In genomic region chr12:109463776-109464175, GRCh38 we compare ENCODE assay signal across 8 cellular contexts. TPM values are rescaled to one million over a fixed set of nuclear protein-coding genes. Genes with fewer than 3 reads are reported as not detected.
DNase-seq lines count a peak whose midpoint lies in the region; ATAC-seq and TF ChIP-seq lines count a peak whose summit lies in the region.

No MANE protein-coding gene starts in this region.

- peaks cover 15% of the 10 kb centered on the region for H3K36me3 Mint-ChIP-seq in activated CD4-positive, alpha-beta T cell treated with anti-CD3 and anti-CD28 coated beads, Interleukin-2, amount 10 ng/mL, durations not matched to agents 7 days and 5 days (ENCODE audit: low read depth)

- H3K27ac Mint-ChIP-seq in activated CD4-positive, alpha-beta T cell treated with anti-CD3 and anti-CD28 coated beads, Interleukin-2, amount 10 ng/mL, durations not matched to agents 7 days and 5 days = peak overlapping the region; percentile 85

- peaks cover 65 to 66% of the 10 kb centered on the region in 2 donors for H3K4me1 ChIP-seq in lung (ENCODE audit: control insufficient read depth in 2 of 2, insufficient read depth in 2 of 2, low read length in 2 of 2)
- peaks cover 66 to 97% of the 10 kb centered on the region in 2 donors for H3K4me1 ChIP-seq in thoracic aorta (ENCODE audit: control insufficient read depth in 1 of 2, low read depth in 2 of 2)

- ATAC-seq in lung (ENCODE audit: insufficient read depth, low FRiP score) (no peak), thoracic aorta (ENCODE audit: insufficient number of reproducible peaks, low FRiP score, low read depth) (no peak), sciatic nerve (no peak)

- no peaks in the 10 kb centered on the region for H3K9me3 Mint-ChIP-seq in activated CD4-positive, alpha-beta T cell treated with anti-CD3 and anti-CD28 coated beads, Interleukin-2, amount 10 ng/mL, durations not matched to agents 7 days and 5 days

- in situ Hi-C loops in brain microvascular endothelial cell (cut with HindIII; ENCODE audit: low pct_ligation_motif_present, low sequenced_read_pairs) = no loop called here

- H3K4me3 ChIP-seq in brain microvascular endothelial cell (ENCODE audit: low read depth, low read length) (peak overlapping the region; percentile 34), lung (no peak overlapping the region), thoracic aorta (peak overlapping the region; percentile 62)

- no peaks in the 10 kb centered on the region for H3K9me3 ChIP-seq in lung (ENCODE audit: control insufficient read depth in 2 of 2, insufficient read depth in 1 of 2, low read length in 1 of 2)
- no peaks in the 10 kb centered on the region for H3K9me3 ChIP-seq in thoracic aorta

- intact Hi-C loops in sciatic nerve (cut with DNase I) = no loop called here

- POLR2A ChIA-PET in activated CD4-positive, alpha-beta T cell treated with anti-CD3 and anti-CD28 coated beads, Interleukin-2, amount 10 ng/mL, durations not matched to agents 7 days and 5 days (lab: Charles Lee) = no interaction called here

- H3K27ac ChIP-seq in brain microvascular endothelial cell (peak overlapping the region; percentile 98), lung (ENCODE audit: low read depth in 1 of 2, low read length in 1 of 2) (peak overlapping the region; percentile 94 to 98), thoracic aorta (peak overlapping the region; percentile 99)

- no peaks in the 10 kb centered on the region for H3K27me3 ChIP-seq in brain microvascular endothelial cell (replicated peaks)
- H3K27me3 ChIP-seq in lung (ENCODE audit: control insufficient read depth, insufficient read depth) = no peaks in the 10 kb centered on the region
- H3K27me3 ChIP-seq in thoracic aorta (replicated peaks; ENCODE audit: insufficient read depth) = no peaks in the 10 kb centered on the region

- no peak for DNase-seq in activated CD4-positive, alpha-beta T cell treated with anti-CD3 and anti-CD28 coated beads, Interleukin-2, amount 10 ng/mL, durations not matched to agents 7 days and 5 days
- no peak for DNase-seq in activated CD4-positive, alpha-beta T cell treated with anti-CD3 and anti-CD28 coated beads for 48 hours
- DNase-seq in brain microvascular endothelial cell (no peak), lung (ENCODE audit: low spot score) (no peak), thoracic aorta (ENCODE audit: low spot score) (no peak), sciatic nerve (ENCODE audit: low spot score) (no peak), ureter (ENCODE audit: low spot score) (no peak), activated gamma-delta T cell treated with Interleukin-2 at 50 U/mL for 16 hours (no peak)

- peak overlapping the region; percentile 3 for H3K4me3 Mint-ChIP-seq in activated CD4-positive, alpha-beta T cell treated with anti-CD3 and anti-CD28 coated beads, Interleukin-2, amount 10 ng/mL, durations not matched to agents 7 days and 5 days

- H3K27me3 Mint-ChIP-seq in activated CD4-positive, alpha-beta T cell treated with anti-CD3 and anti-CD28 coated beads, Interleukin-2, amount 10 ng/mL, durations not matched to agents 7 days and 5 days = no peaks in the 10 kb centered on the region

- no peak for TF ChIP-seq CTCF in brain microvascular endothelial cell (IDR thresholded peaks at IDR 0.05; ENCODE audit: low read depth, low read length, missing control alignments)
- no peak for TF ChIP-seq CTCF in lung (IDR thresholded peaks at IDR 0.05; ENCODE audit: control extremely low read depth, extremely low read depth)
- no peak for TF ChIP-seq CTCF in thoracic aorta (IDR thresholded peaks at IDR 0.05)

- H3K36me3 ChIP-seq in brain microvascular endothelial cell (replicated peaks) = peaks cover 25% of the 10 kb centered on the region
- peaks cover 6 to 29% of the 10 kb centered on the region in 2 donors for H3K36me3 ChIP-seq in lung (ENCODE audit: control insufficient read depth in 2 of 2, insufficient read depth in 2 of 2, low read length in 2 of 2)
- peaks cover 20% of the 10 kb centered on the region for H3K36me3 ChIP-seq in thoracic aorta

- H3K4me1 Mint-ChIP-seq in activated CD4-positive, alpha-beta T cell treated with anti-CD3 and anti-CD28 coated beads, Interleukin-2, amount 10 ng/mL, durations not matched to agents 7 days and 5 days = peaks cover 50% of the 10 kb centered on the region

- CTCF ChIA-PET in activated CD4-positive, alpha-beta T cell treated with anti-CD3 and anti-CD28 coated beads, Interleukin-2, amount 10 ng/mL, durations not matched to agents 7 days and 5 days (lab: Charles Lee) = interaction anchor here (1.2 kb wide), 1 partner anchor 10 kb away, joined by 4 read pairs; no protein-coding TSS in a partner anchor

- 47 to 57% methylated on average over 5 of the region's 5 CpGs for WGBS in lung, 2 donors

RNA-seq across cellular contexts. Expression of gene KCTD10, which starts 13.3 kb away (rescaled TPM):
- total RNA-seq in activated CD4-positive, alpha-beta T cell treated with anti-CD3 and anti-CD28 coated beads, Interleukin-2, amount 10 ng/mL, durations not matched to agents 7 days and 5 days = 10 to 100 TPM; 35.0 to 41.8 TPM
- total RNA-seq in lung (10 to 100 TPM; 56.3 to 72.6 TPM), thoracic aorta (100 to 1,000 TPM; 109 to 271 TPM), sciatic nerve (88.8 TPM), ureter (86.9 TPM)
- polyA plus RNA-seq in lung = 10 to 100 TPM; 21.7 to 51.1 TPM

RNA-seq across cellular contexts. Expression of gene UBE3B, which starts 13.7 kb away (rescaled TPM):
- 10 to 100 TPM; 35.5 to 37.4 TPM for total RNA-seq in activated CD4-positive, alpha-beta T cell treated with anti-CD3 and anti-CD28 coated beads, Interleukin-2, amount 10 ng/mL, durations not matched to agents 7 days and 5 days
- total RNA-seq in lung = 10 to 100 TPM; 38.7 to 58.9 TPM
- polyA plus RNA-seq in lung = 10 to 100 TPM in 1 of 2 donors, 1 to 10 TPM in 1; 10.0 to 15.0 TPM
- total RNA-seq in thoracic aorta = 10 to 100 TPM; 41.4 to 75.3 TPM
- 40.4 TPM for total RNA-seq in sciatic nerve
- 46.4 TPM for total RNA-seq in ureter
